ENCODE assay signal across 1 cellular context in the genomic region with DNA sequence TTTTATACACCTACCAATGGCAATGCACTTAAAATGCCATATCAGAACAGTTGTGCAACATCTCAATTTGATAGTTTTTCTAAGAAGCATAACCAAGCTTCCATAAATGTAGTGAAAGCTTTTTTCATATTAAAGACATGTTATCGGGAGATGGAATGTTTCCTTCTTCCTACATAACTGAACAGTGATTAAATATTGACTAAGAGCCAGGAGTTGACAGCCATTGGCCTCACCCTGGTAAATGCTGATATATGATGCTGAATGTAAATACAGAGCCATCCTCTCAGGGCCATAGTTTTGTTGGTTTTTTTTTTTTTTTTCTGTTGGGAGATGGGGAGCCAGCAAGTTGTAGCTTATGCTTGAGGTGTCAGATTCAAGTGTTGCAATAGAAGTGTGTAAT.
TF ChIP-seq lines count a peak whose summit lies in the region.

No MANE protein-coding gene starts in this region.

TF ChIP-seq in HEK293, 187 proteins besides CTCF, POLR2A, EP300 and RAD21 (continued from another document and continues in another):
- TF ChIP-seq, protein P1, sequence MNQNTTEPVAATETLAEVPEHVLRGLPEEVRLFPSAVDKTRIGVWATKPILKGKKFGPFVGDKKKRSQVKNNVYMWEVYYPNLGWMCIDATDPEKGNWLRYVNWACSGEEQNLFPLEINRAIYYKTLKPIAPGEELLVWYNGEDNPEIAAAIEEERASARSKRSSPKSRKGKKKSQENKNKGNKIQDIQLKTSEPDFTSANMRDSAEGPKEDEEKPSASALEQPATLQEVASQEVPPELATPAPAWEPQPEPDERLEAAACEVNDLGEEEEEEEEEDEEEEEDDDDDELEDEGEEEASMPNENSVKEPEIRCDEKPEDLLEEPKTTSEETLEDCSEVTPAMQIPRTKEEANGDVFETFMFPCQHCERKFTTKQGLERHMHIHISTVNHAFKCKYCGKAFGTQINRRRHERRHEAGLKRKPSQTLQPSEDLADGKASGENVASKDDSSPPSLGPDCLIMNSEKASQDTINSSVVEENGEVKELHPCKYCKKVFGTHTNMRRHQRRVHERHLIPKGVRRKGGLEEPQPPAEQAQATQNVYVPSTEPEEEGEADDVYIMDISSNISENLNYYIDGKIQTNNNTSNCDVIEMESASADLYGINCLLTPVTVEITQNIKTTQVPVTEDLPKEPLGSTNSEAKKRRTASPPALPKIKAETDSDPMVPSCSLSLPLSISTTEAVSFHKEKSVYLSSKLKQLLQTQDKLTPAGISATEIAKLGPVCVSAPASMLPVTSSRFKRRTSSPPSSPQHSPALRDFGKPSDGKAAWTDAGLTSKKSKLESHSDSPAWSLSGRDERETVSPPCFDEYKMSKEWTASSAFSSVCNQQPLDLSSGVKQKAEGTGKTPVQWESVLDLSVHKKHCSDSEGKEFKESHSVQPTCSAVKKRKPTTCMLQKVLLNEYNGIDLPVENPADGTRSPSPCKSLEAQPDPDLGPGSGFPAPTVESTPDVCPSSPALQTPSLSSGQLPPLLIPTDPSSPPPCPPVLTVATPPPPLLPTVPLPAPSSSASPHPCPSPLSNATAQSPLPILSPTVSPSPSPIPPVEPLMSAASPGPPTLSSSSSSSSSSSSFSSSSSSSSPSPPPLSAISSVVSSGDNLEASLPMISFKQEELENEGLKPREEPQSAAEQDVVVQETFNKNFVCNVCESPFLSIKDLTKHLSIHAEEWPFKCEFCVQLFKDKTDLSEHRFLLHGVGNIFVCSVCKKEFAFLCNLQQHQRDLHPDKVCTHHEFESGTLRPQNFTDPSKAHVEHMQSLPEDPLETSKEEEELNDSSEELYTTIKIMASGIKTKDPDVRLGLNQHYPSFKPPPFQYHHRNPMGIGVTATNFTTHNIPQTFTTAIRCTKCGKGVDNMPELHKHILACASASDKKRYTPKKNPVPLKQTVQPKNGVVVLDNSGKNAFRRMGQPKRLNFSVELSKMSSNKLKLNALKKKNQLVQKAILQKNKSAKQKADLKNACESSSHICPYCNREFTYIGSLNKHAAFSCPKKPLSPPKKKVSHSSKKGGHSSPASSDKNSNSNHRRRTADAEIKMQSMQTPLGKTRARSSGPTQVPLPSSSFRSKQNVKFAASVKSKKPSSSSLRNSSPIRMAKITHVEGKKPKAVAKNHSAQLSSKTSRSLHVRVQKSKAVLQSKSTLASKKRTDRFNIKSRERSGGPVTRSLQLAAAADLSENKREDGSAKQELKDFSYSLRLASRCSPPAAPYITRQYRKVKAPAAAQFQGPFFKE (tag by site-specific recombination; IDR thresholded peaks at IDR 0.05; ENCODE audit: borderline replicate concordance), result no peak
- TF ChIP-seq ZSCAN23 (tag by site-specific recombination; IDR thresholded peaks at IDR 0.05) (0 out of 2 replicates have a peak, but pooled peaks have one; percentile 23), ZNF366 (tag by site-specific recombination; conservative IDR thresholded peaks at IDR 0.05) (peak; percentile 56), YY1 (tag by site-specific recombination; IDR thresholded peaks at IDR 0.05) (no peak), GLI4 (tag by site-specific recombination; IDR thresholded peaks at IDR 0.05) (no peak), ZXDB (tag by site-specific recombination; IDR thresholded peaks at IDR 0.05) (peak; percentile 81), KLF8 (tag by site-specific recombination; IDR thresholded peaks at IDR 0.05) (peak; percentile 51; the same call in 1 of the 2 replicates), ZNF585B (tag by site-specific recombination; IDR thresholded peaks at IDR 0.05) (no peak), ZNF600 (tag by site-specific recombination; IDR thresholded peaks at IDR 0.05) (peak; percentile 59), ZNF138 (tag by site-specific recombination; IDR thresholded peaks at IDR 0.05; ENCODE audit: borderline replicate concordance) (no peak), KLF9 (tag by site-specific recombination; IDR thresholded peaks at IDR 0.05; ENCODE audit: low read depth) (no peak), ZNF155 (tag by site-specific recombination; IDR thresholded peaks at IDR 0.05) (no peak), ZNF623 (tag by site-specific recombination; IDR thresholded peaks at IDR 0.05) (no peak), ZNF426 (tag by site-specific recombination; IDR thresholded peaks at IDR 0.05) (no peak), ZNF266 (tag by site-specific recombination; IDR thresholded peaks at IDR 0.05; ENCODE audit: low read depth) (no peak), ZNF571 (tag by site-specific recombination; IDR thresholded peaks at IDR 0.05) (no peak), ZNF16 (tag by site-specific recombination; IDR thresholded peaks at IDR 0.05; ENCODE audit: low read depth) (no peak), HOXD13 (CRISPR knock-in tag; IDR thresholded peaks at IDR 0.05; ENCODE audit: borderline replicate concordance) (no peak), ZNF174 (tag by site-specific recombination; IDR thresholded peaks at IDR 0.05) (no peak), ZNF558 (tag by site-specific recombination; IDR thresholded peaks at IDR 0.05) (peak; percentile 29; the same call in 1 of the 2 replicates), ZNF248 (tag by site-specific recombination; IDR thresholded peaks at IDR 0.05) (no peak)
- TF ChIP-seq, protein P2, sequence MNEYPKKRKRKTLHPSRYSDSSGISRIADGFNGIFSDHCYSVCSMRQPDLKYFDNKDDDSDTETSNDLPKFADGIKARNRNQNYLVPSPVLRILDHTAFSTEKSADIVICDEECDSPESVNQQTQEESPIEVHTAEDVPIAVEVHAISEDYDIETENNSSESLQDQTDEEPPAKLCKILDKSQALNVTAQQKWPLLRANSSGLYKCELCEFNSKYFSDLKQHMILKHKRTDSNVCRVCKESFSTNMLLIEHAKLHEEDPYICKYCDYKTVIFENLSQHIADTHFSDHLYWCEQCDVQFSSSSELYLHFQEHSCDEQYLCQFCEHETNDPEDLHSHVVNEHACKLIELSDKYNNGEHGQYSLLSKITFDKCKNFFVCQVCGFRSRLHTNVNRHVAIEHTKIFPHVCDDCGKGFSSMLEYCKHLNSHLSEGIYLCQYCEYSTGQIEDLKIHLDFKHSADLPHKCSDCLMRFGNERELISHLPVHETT (tag by site-specific recombination; IDR thresholded peaks at IDR 0.05), result 0 out of 2 replicates have a peak, but pooled peaks have one; percentile 23
- TF ChIP-seq, protein P3, sequence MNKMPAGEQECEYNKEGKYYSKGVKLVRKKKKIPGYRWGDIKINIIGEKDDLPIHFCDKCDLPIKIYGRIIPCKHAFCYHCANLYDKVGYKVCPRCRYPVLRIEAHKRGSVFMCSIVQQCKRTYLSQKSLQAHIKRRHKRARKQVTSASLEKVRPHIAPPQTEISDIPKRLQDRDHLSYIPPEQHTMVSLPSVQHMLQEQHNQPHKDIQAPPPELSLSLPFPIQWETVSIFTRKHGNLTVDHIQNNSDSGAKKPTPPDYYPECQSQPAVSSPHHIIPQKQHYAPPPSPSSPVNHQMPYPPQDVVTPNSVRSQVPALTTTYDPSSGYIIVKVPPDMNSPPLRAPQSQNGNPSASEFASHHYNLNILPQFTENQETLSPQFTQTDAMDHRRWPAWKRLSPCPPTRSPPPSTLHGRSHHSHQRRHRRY (tag by site-specific recombination; IDR thresholded peaks at IDR 0.05), result no peak
- TF ChIP-seq, protein P4, sequence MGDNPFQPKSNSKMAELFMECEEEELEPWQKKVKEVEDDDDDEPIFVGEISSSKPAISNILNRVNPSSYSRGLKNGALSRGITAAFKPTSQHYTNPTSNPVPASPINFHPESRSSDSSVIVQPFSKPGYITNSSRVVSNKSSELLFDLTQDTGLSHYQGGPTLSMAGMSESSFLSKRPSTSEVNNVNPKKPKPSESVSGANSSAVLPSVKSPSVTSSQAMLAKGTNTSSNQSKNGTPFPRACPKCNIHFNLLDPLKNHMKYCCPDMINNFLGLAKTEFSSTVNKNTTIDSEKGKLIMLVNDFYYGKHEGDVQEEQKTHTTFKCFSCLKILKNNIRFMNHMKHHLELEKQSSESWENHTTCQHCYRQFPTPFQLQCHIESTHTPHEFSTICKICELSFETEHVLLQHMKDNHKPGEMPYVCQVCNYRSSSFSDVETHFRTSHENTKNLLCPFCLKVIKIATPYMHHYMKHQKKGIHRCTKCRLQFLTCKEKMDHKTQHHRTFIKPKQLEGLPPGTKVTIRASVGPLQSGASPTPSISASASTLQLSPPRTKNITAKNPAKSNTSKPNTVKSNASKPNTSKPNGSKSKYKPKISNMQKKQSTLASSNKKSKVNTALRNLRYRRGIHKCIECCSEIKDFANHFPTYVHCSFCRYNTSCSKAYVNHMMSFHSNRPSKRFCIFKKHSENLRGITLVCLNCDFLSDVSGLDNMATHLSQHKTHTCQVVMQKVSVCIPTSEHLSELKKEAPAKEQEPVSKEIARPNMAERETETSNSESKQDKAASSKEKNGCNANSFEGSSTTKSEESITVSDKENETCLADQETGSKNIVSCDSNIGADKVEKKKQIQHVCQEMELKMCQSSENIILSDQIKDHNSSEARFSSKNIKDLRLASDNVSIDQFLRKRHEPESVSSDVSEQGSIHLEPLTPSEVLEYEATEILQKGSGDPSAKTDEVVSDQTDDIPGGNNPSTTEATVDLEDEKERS (tag by site-specific recombination; IDR thresholded peaks at IDR 0.05), result no peak
- TF ChIP-seq, protein P5, sequence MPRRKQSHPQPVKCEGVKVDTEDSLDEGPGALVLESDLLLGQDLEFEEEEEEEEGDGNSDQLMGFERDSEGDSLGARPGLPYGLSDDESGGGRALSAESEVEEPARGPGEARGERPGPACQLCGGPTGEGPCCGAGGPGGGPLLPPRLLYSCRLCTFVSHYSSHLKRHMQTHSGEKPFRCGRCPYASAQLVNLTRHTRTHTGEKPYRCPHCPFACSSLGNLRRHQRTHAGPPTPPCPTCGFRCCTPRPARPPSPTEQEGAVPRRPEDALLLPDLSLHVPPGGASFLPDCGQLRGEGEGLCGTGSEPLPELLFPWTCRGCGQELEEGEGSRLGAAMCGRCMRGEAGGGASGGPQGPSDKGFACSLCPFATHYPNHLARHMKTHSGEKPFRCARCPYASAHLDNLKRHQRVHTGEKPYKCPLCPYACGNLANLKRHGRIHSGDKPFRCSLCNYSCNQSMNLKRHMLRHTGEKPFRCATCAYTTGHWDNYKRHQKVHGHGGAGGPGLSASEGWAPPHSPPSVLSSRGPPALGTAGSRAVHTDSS (tag by site-specific recombination; IDR thresholded peaks at IDR 0.05), result no peak
- TF ChIP-seq, protein P6, sequence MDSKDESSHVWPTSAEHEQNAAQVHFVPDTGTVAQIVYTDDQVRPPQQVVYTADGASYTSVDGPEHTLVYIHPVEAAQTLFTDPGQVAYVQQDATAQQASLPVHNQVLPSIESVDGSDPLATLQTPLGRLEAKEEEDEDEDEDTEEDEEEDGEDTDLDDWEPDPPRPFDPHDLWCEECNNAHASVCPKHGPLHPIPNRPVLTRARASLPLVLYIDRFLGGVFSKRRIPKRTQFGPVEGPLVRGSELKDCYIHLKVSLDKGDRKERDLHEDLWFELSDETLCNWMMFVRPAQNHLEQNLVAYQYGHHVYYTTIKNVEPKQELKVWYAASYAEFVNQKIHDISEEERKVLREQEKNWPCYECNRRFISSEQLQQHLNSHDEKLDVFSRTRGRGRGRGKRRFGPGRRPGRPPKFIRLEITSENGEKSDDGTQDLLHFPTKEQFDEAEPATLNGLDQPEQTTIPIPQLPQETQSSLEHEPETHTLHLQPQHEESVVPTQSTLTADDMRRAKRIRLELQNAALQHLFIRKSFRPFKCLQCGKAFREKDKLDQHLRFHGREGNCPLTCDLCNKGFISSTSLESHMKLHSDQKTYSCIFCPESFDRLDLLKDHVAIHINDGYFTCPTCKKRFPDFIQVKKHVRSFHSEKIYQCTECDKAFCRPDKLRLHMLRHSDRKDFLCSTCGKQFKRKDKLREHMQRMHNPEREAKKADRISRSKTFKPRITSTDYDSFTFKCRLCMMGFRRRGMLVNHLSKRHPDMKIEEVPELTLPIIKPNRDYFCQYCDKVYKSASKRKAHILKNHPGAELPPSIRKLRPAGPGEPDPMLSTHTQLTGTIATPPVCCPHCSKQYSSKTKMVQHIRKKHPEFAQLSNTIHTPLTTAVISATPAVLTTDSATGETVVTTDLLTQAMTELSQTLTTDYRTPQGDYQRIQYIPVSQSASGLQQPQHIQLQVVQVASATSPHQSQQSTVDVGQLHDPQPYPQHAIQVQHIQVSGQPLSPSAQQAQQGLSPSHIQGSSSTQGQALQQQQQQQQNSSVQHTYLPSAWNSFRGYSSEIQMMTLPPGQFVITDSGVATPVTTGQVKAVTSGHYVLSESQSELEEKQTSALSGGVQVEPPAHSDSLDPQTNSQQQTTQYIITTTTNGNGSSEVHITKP (tag by site-specific recombination; IDR thresholded peaks at IDR 0.05), result no peak
- TF ChIP-seq, protein P7, sequence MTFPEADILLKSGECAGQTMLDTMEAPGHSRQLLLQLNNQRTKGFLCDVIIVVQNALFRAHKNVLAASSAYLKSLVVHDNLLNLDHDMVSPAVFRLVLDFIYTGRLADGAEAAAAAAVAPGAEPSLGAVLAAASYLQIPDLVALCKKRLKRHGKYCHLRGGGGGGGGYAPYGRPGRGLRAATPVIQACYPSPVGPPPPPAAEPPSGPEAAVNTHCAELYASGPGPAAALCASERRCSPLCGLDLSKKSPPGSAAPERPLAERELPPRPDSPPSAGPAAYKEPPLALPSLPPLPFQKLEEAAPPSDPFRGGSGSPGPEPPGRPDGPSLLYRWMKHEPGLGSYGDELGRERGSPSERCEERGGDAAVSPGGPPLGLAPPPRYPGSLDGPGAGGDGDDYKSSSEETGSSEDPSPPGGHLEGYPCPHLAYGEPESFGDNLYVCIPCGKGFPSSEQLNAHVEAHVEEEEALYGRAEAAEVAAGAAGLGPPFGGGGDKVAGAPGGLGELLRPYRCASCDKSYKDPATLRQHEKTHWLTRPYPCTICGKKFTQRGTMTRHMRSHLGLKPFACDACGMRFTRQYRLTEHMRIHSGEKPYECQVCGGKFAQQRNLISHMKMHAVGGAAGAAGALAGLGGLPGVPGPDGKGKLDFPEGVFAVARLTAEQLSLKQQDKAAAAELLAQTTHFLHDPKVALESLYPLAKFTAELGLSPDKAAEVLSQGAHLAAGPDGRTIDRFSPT (tag by site-specific recombination; IDR thresholded peaks at IDR 0.05), result no peak
- TF ChIP-seq, protein P8, sequence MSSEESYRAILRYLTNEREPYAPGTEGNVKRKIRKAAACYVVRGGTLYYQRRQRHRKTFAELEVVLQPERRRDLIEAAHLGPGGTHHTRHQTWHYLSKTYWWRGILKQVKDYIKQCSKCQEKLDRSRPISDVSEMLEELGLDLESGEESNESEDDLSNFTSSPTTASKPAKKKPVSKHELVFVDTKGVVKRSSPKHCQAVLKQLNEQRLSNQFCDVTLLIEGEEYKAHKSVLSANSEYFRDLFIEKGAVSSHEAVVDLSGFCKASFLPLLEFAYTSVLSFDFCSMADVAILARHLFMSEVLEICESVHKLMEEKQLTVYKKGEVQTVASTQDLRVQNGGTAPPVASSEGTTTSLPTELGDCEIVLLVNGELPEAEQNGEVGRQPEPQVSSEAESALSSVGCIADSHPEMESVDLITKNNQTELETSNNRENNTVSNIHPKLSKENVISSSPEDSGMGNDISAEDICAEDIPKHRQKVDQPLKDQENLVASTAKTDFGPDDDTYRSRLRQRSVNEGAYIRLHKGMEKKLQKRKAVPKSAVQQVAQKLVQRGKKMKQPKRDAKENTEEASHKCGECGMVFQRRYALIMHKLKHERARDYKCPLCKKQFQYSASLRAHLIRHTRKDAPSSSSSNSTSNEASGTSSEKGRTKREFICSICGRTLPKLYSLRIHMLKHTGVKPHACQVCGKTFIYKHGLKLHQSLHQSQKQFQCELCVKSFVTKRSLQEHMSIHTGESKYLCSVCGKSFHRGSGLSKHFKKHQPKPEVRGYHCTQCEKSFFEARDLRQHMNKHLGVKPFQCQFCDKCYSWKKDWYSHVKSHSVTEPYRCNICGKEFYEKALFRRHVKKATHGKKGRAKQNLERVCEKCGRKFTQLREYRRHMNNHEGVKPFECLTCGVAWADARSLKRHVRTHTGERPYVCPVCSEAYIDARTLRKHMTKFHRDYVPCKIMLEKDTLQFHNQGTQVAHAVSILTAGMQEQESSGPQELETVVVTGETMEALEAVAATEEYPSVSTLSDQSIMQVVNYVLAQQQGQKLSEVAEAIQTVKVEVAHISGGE (tag by site-specific recombination; conservative IDR thresholded peaks at IDR 0.05; ENCODE audit: low read depth), result no peak
- TF ChIP-seq, protein P9, sequence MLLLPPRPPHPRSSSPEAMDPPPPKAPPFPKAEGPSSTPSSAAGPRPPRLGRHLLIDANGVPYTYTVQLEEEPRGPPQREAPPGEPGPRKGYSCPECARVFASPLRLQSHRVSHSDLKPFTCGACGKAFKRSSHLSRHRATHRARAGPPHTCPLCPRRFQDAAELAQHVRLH (tag by site-specific recombination; IDR thresholded peaks at IDR 0.05), result no peak
